Comparison of ENCODE assay signal across 22 cellular contexts in the genomic region with DNA sequence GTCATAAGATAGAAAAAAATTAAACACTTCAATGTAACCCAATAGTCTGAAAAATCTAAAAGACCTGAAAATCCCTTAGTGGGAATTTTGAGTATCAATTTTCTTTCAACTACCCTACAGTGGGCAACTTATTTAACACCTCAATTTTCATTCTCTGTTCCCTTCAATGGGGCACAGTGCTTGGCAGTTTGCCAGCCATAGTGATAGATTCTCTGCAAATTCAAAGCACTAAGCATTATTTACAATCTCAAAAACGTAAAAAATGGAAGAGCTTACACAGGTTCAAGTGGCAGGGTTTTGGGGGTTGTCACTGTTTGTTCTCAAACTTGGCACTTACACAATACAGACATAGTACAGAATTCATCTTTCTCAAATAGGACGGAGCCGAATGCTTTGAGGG.
DNase-seq lines count a peak whose midpoint lies in the region; ATAC-seq and FAIRE-seq lines count a peak whose summit lies in the region.
"Had no signal": no experiment of that assay in that cellular context is flagged by ENCODE, and none has a peak within 500 bp of the region (broad histone marks: within the 10 kb centered on the region; RNA-seq: fewer than 3 reads in every experiment).

No MANE protein-coding gene starts in this region.

- no peaks in the 10 kb centered on the region for H3K36me3 ChIP-seq in mesenchymal stem cell (ENCODE audit: control insufficient read depth in 1 of 2, insufficient read depth in 2 of 2, low read depth in 1 of 2, low read length in 2 of 2)
- H3K36me3 ChIP-seq: BLaER1 treated with 17β-estradiol and CSF1 and Interleukin-3, amounts not matched to agents 10 nM and 100 nM had no signal

- H3K14ac ChIP-seq in mesenchymal stem cell (ENCODE audit: low read length in 2 of 2), result no peak overlapping the region

- H2BK5ac ChIP-seq in mesenchymal stem cell (ENCODE audit: low read depth, low read length, poor library complexity, severe bottlenecking), result no peak overlapping the region

- peak; percentile 45 for DNase-seq in NCI-H345 (lab: John Stamatoyannopoulos, UW)
- no peak for DNase-seq in NCI-H345 treated with DMSO at 0.1 percent for 48 hours (lab: John Stamatoyannopoulos, UW; ENCODE audit: unreplicated experiment)
- peak; percentile 71 for DNase-seq in NCI-H1105 treated with DMSO at 0.1 percent for 48 hours (lab: John Stamatoyannopoulos, UW)
- DNase-seq in NCI-H748 (lab: John Stamatoyannopoulos, UW; ENCODE audit: unreplicated experiment), result peak; percentile 74
- DNase-seq in mesenchymal stem cell, result peak; percentile 6
- DNase-seq in retina, result no peak
- DNase-seq in HTR-8/SVneo (ENCODE audit: insufficient read length, low spot score), result no peak
- DNase-seq: CD8-positive, alpha-beta memory T cell; GDM1; MV-4-11; NCI-H1436; NCI-H2029; NCI-H510A treated with DMSO at 0.1 percent for 48 hours had no signal

- H3K4me3 ChIP-seq in mesenchymal stem cell (ENCODE audit: insufficient read depth in 1 of 2, low read depth in 1 of 2, low read length in 2 of 2), result no peak overlapping the region
- H3K4me3 ChIP-seq: BLaER1 treated with 17β-estradiol and CSF1 and Interleukin-3, amounts not matched to agents 10 nM and 100 nM; GM23338; SK-N-MC had no signal

- no peak overlapping the region for H3K4me2 ChIP-seq in mesenchymal stem cell (ENCODE audit: low read length, poor library complexity, severe bottlenecking)
- H3K4me2 ChIP-seq: BLaER1 treated with 17β-estradiol and CSF1 and Interleukin-3, amounts not matched to agents 10 nM and 100 nM; GM23338 had no signal

- no peak overlapping the region for H3K9ac ChIP-seq in mesenchymal stem cell (ENCODE audit: low read length)
- H3K9ac ChIP-seq: BLaER1 treated with 17β-estradiol and CSF1 and Interleukin-3, amounts not matched to agents 10 nM and 100 nM had no signal

- no peak overlapping the region for H3K18ac ChIP-seq in mesenchymal stem cell (ENCODE audit: low read depth in 1 of 2, low read length in 2 of 2)

- no peak overlapping the region for H2BK15ac ChIP-seq in mesenchymal stem cell (ENCODE audit: low read depth, poor library complexity, severe bottlenecking)

- no peak overlapping the region for H2BK120ac ChIP-seq in mesenchymal stem cell (ENCODE audit: low read depth, low read length)

- H3K27me3 ChIP-seq in mesenchymal stem cell (ENCODE audit: control insufficient read depth in 1 of 2, insufficient read depth in 1 of 2, low read length in 2 of 2), result no peaks in the 10 kb centered on the region
- H3K27me3 ChIP-seq: BLaER1 treated with 17β-estradiol and CSF1 and Interleukin-3, amounts not matched to agents 10 nM and 100 nM had no signal

- H2AK5ac ChIP-seq in mesenchymal stem cell (ENCODE audit: low read length, severe bottlenecking), result no peak overlapping the region

- H2BK12ac ChIP-seq in mesenchymal stem cell (ENCODE audit: low read length in 2 of 2), result no peak overlapping the region

- H2AFZ ChIP-seq in mesenchymal stem cell (ENCODE audit: low read depth, low read length), result no peak overlapping the region
- H2AFZ ChIP-seq: GM23338 had no signal

- H4K91ac ChIP-seq in mesenchymal stem cell (ENCODE audit: low read length), result no peak overlapping the region

- H3K27ac ChIP-seq in mesenchymal stem cell (ENCODE audit: low read length, poor library complexity, severe bottlenecking), result no peak overlapping the region
- H3K27ac ChIP-seq: BLaER1 treated with 17β-estradiol and CSF1 and Interleukin-3, amounts not matched to agents 10 nM and 100 nM; HL-60; SK-N-MC had no signal

- no peak for ATAC-seq in GM21786 (IDR thresholded peaks at IDR 0.05; ENCODE audit: unreplicated experiment)
- ATAC-seq: GM23338, HCT116 had no signal

- H4K8ac ChIP-seq in mesenchymal stem cell (ENCODE audit: low read length), result no peak overlapping the region

- no peak overlapping the region for H3K4ac ChIP-seq in mesenchymal stem cell (ENCODE audit: low read depth in 1 of 2, low read length in 2 of 2)

- no peaks in the 10 kb centered on the region for H3K79me1 ChIP-seq in mesenchymal stem cell (replicated peaks; ENCODE audit: low read length, poor library complexity, severe bottlenecking)

- WGBS in mesenchymal stem cell, result 0% methylated on average over 1 of the region's 3 CpGs

- no peaks in the 10 kb centered on the region for H3K4me1 ChIP-seq in mesenchymal stem cell (ENCODE audit: control insufficient read depth, insufficient read depth, low read depth, low read length)

- H3K9me3 ChIP-seq in mesenchymal stem cell (ENCODE audit: control insufficient read depth, low read length), result peaks cover 6% of the 10 kb centered on the region

- FAIRE-seq in HTR-8/SVneo (lab: Jason Lieb, UNC), result no peak
- FAIRE-seq: D721Med, GM12891, GM18507 had no signal

- no peak overlapping the region for H3K23ac ChIP-seq in mesenchymal stem cell (ENCODE audit: low read length in 2 of 2)

Comparison
In these comparisons a context has a peak if more than half of its experiments do, and no peak if none do; other contexts are left out.
1. DNase-seq: peak in NCI-H345 (single experiment), NCI-H1105 treated with DMSO at 0.1 percent for 48 hours (single experiment), NCI-H748 (single experiment) and mesenchymal stem cell (single experiment); none in NCI-H345 treated with DMSO at 0.1 percent for 48 hours (single experiment), retina (single experiment) and HTR-8/SVneo (single experiment).